In genomic region chr6:132751306-132751705, GRCh38 we compare ENCODE assay signal across 11 cellular contexts. TPM values are rescaled to one million over a fixed set of nuclear protein-coding genes. Genes with fewer than 3 reads are reported as not detected.
DNase-seq lines count a peak whose midpoint lies in the region; ATAC-seq and TF ChIP-seq lines count a peak whose summit lies in the region.
"Had no signal": no experiment of that assay in that cellular context is flagged by ENCODE, and none has a peak within 500 bp of the region (broad histone marks: within the 10 kb centered on the region; RNA-seq: fewer than 3 reads in every experiment).

No MANE protein-coding gene starts in this region.

- no peak for TF ChIP-seq CTCF in GM13977 (IDR thresholded peaks at IDR 0.05; ENCODE audit: extremely low read depth, insufficient read depth, missing control alignments)

- peak overlapping the region; percentile 7 for H3K4me3 Mint-ChIP-seq in T-helper 17 cell

- H3K4me3 ChIP-seq in GM08714 (ENCODE audit: low read length): peak overlapping the region; percentile 54; the same call in 1 of the 2 replicates
- H3K4me3 ChIP-seq: upper lobe of left lung had no signal

- H3K36me3 Mint-ChIP-seq in T-helper 17 cell (ENCODE audit: low read depth): peaks cover 3% of the 10 kb centered on the region

- H3K27ac Mint-ChIP-seq in T-helper 17 cell: no peak overlapping the region

- no peak for DNase-seq in T-helper 17 cell
- no peak for DNase-seq in left ventricle myocardium superior
- no peak for DNase-seq in C1 segment of cervical spinal cord (lab: John Stamatoyannopoulos, UW)
- no peak for DNase-seq in GM13977 (ENCODE audit: low spot score)
- DNase-seq in putamen (ENCODE audit: low spot score): no peak
- DNase-seq: stimulated activated CD4-positive, alpha-beta T cell treated with anti-CD3 and anti-CD28 coated beads, Interleukin-4, amount 100 ng/mL, for 24 hours; upper lobe of left lung had no signal

- ATAC-seq in GM21360 (IDR thresholded peaks at IDR 0.05; ENCODE audit: unreplicated experiment): peak; percentile 23
- ATAC-seq in HG03066 (IDR thresholded peaks at IDR 0.05; ENCODE audit: low read depth, unreplicated experiment): peak; percentile 17
- no peak for ATAC-seq in T-helper 17 cell
- ATAC-seq in left ventricle myocardium superior: no peak

- peaks cover 3% of the 10 kb centered on the region for H3K4me1 Mint-ChIP-seq in T-helper 17 cell

- intact Hi-C loops in left ventricle myocardium superior (cut with micrococcal nuclease): no loop called here

- in situ Hi-C loops in GM13977 (cut with MboI; ENCODE audit: low pct_unique_long_range_greater_than_20kb, low sequenced_read_pairs, unreplicated experiment): loop anchor here (25.0 kb wide), 1 partner anchor 464 kb away; no protein-coding TSS in a partner anchor

- no peaks in the 10 kb centered on the region for H3K9me3 ChIP-seq in T-helper 17 cell (ENCODE audit: control insufficient read depth, low read length, poor library complexity, severe bottlenecking)
- H3K9me3 ChIP-seq: upper lobe of left lung had no signal

- no peaks in the 10 kb centered on the region for H3K27me3 Mint-ChIP-seq in T-helper 17 cell

RNA-seq across cellular contexts. Expression of gene VNN2, which starts 6.4 kb away (rescaled TPM):
- total RNA-seq in T-helper 17 cell (1 to 10 TPM; 2.1 to 5.2 TPM), left ventricle myocardium superior (1.9 TPM)
- total RNA-seq: endothelial cell of umbilical vein had no signal

RNA-seq across cellular contexts. Expression of gene VNN1, which starts 37.5 kb away (rescaled TPM):
- total RNA-seq in T-helper 17 cell (under 1 TPM; 0.22 to 0.42 TPM), left ventricle myocardium superior (1.9 TPM)
- total RNA-seq: endothelial cell of umbilical vein had no signal

RNA-seq across cellular contexts. Expression of gene SLC18B1, which starts 47.1 kb away (rescaled TPM):
- total RNA-seq in T-helper 17 cell (1 to 10 TPM; 8.6 to 9.1 TPM), left ventricle myocardium superior (3.3 TPM)

Comparison
In these comparisons a context has a peak if more than half of its experiments do, and no peak if none do; other contexts are left out.
1. ATAC-seq: peak in GM21360 (single experiment) and HG03066 (single experiment); none in T-helper 17 cell (single experiment) and left ventricle myocardium superior (single experiment).